20 cellular contexts compared by ENCODE assay signal in the genomic region with DNA sequence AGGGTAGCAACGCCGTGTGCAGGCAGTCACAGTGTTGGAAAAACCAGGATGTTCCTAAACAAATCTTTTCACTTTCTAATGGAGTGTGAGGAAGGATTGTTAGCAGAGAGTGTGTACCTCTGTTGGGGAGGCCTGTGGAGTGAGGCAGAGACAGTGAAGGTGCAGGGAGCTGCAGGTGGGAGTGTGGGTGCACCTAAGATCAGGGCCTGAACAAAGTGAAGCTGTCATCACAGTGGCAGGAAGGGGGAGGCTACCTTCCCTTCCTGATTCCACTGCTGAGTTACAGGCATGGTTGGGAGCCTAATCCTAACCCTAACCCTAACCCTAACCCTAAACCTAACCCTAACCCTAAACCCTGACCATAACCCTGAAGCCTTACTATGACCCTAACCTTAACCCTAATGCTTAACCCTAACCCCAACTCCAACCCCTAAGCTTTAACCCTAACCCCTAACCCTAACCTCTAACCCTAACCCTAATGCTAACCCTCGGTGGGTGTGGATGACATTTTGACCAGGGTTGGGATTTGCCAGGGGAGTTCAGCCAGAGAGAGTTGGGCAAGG.
A peak's percentile ranks its signal among the peaks of the same experiment; 100 is the strongest.
DNase-seq lines count a peak whose midpoint lies in the region; ATAC-seq and TF ChIP-seq lines count a peak whose summit lies in the region.
"Had no signal": no experiment of that assay in that cellular context is flagged by ENCODE, and none has a peak within 500 bp of the region (broad histone marks: within the 10 kb centered on the region; RNA-seq: fewer than 3 reads in every experiment).

No MANE protein-coding gene starts in this region.

- H3K27ac Mint-ChIP-seq in activated T-cell treated with anti-CD3 and anti-CD28 coated beads, Interleukin-2, amount 50 U/mL, for 24 hours: peak overlapping the region; percentile 12
- peak overlapping the region; percentile 95 for H3K27ac Mint-ChIP-seq in T-helper 17 cell
- H3K27ac Mint-ChIP-seq: memory B cell had no signal

- H3K27me3 ChIP-seq in effector memory CD4-positive, alpha-beta T cell (replicated peaks; ENCODE audit: control insufficient read depth, insufficient read depth, low read length, poor library complexity, severe bottlenecking): no peaks in the 10 kb centered on the region
- H3K27me3 ChIP-seq in thoracic aorta (replicated peaks; ENCODE audit: insufficient read depth) (no peaks in the 10 kb centered on the region), stomach (no peaks in the 10 kb centered on the region), hepatocyte (no peaks in the 10 kb centered on the region)

- H3K9me3 ChIP-seq in T-helper 17 cell (ENCODE audit: control insufficient read depth, low read length, poor library complexity, severe bottlenecking) (no peaks in the 10 kb centered on the region), thoracic aorta (no peaks in the 10 kb centered on the region), stomach (no peaks in the 10 kb centered on the region), hepatocyte (ENCODE audit: low read depth) (no peaks in the 10 kb centered on the region)
- no peaks in the 10 kb centered on the region for H3K9me3 ChIP-seq in effector memory CD4-positive, alpha-beta T cell (ENCODE audit: control insufficient read depth, low read length)

- 59 to 96% (median 94%) methylated on average over 3 of the region's 3 CpGs for WGBS in stomach, 5 donors
- 98% methylated on average over 3 of the region's 3 CpGs for WGBS in hepatocyte (ENCODE audit: low lambda C conversion rate, missing lambda C conversion rate)

- TF ChIP-seq POLR2A in stomach (IDR thresholded peaks at IDR 0.05): no peak

- no peak overlapping the region for H3K4me2 ChIP-seq in hepatocyte

- no peak for TF ChIP-seq EP300 in stomach (IDR thresholded peaks at IDR 0.05)

- peak overlapping the region; percentile 58 for H3K4me3 Mint-ChIP-seq in activated T-cell treated with anti-CD3 and anti-CD28 coated beads, Interleukin-2, amount 50 U/mL, for 24 hours
- no peak overlapping the region for H3K4me3 Mint-ChIP-seq in T-helper 17 cell
- H3K4me3 Mint-ChIP-seq: CD14-positive monocyte, memory B cell, nephron had no signal

- H4K20me1 ChIP-seq in hepatocyte (ENCODE audit: insufficient read depth, poor library complexity, severe bottlenecking): no peaks in the 10 kb centered on the region

- no peaks in the 10 kb centered on the region for H3K9me2 ChIP-seq in hepatocyte (replicated peaks; ENCODE audit: insufficient read depth)

- no peak for DNase-seq in activated T-cell treated with anti-CD3 and anti-CD28 coated beads, Interleukin-2, amount 50 U/mL, for 24 hours
- no peak for DNase-seq in activated T-cell treated with anti-CD3 and anti-CD28 coated beads, Interleukin-2, amount 50 U/mL, for 48 hours
- DNase-seq in T-helper 17 cell (no peak), thoracic aorta (ENCODE audit: low spot score) (no peak), stomach (no peak), hepatocyte (ENCODE audit: low spot score) (no peak)
- DNase-seq in effector memory CD4-positive, alpha-beta T cell: no peak
- DNase-seq: amygdala; DMS53; effector CD4-positive, alpha-beta T cell; islet precursor cell; NCI-H1417 treated with DMSO at 0.1 percent for 48 hours; NCI-H69; SHP77 treated with DMSO at 0.1 percent for 48 hours; stimulated activated CD4-positive, alpha-beta T cell treated with anti-CD3 and anti-CD28 coated beads, Interleukin-4, amount 100 ng/mL, for 4 hours; T1000 had no signal

- H3K4me3 ChIP-seq in effector memory CD4-positive, alpha-beta T cell (ENCODE audit: insufficient read depth, low read depth, low read length, poor library complexity, severe bottlenecking): no peak overlapping the region
- H3K4me3 ChIP-seq in thoracic aorta (no peak overlapping the region), stomach (no peak overlapping the region), hepatocyte (no peak overlapping the region)

- ATAC-seq in T-helper 17 cell (no peak), thoracic aorta (ENCODE audit: insufficient number of reproducible peaks, low FRiP score, low read depth) (no peak), GM21529 (IDR thresholded peaks at IDR 0.05; ENCODE audit: unreplicated experiment) (no peak)

- no peaks in the 10 kb centered on the region for H3K9me3 Mint-ChIP-seq in activated T-cell treated with anti-CD3 and anti-CD28 coated beads, Interleukin-2, amount 50 U/mL, for 24 hours
- H3K9me3 Mint-ChIP-seq: memory B cell had no signal

- H3K36me3 Mint-ChIP-seq in activated T-cell treated with anti-CD3 and anti-CD28 coated beads, Interleukin-2, amount 50 U/mL, for 24 hours (ENCODE audit: low read depth): peaks cover 4% of the 10 kb centered on the region
- no peaks in the 10 kb centered on the region for H3K36me3 Mint-ChIP-seq in T-helper 17 cell (ENCODE audit: low read depth)
- H3K36me3 Mint-ChIP-seq: CD14-positive monocyte, memory B cell had no signal

- peaks cover 29% of the 10 kb centered on the region for H3K4me1 ChIP-seq in effector memory CD4-positive, alpha-beta T cell (ENCODE audit: control insufficient read depth, insufficient read depth, low read length, poor library complexity, severe bottlenecking)
- peaks cover 7 to 37% of the 10 kb centered on the region in 2 donors for H3K4me1 ChIP-seq in thoracic aorta (ENCODE audit: control insufficient read depth in 1 of 2, low read depth in 2 of 2)
- peaks cover 0 to 18% (median 12%) of the 10 kb centered on the region in 4 donors for H3K4me1 ChIP-seq in stomach
- H3K4me1 ChIP-seq in hepatocyte (ENCODE audit: insufficient read depth): no peaks in the 10 kb centered on the region

- H3K4me1 Mint-ChIP-seq in activated T-cell treated with anti-CD3 and anti-CD28 coated beads, Interleukin-2, amount 50 U/mL, for 24 hours (ENCODE audit: low read depth): peaks cover 59% of the 10 kb centered on the region
- H3K4me1 Mint-ChIP-seq in T-helper 17 cell: peaks cover 47% of the 10 kb centered on the region
- H3K4me1 Mint-ChIP-seq: memory B cell had no signal

- H3K27ac ChIP-seq in effector memory CD4-positive, alpha-beta T cell (ENCODE audit: insufficient read depth, low read length, poor library complexity, severe bottlenecking): peak overlapping the region; percentile 60
- peak overlapping the region; percentile 53 to 71 for H3K27ac ChIP-seq in thoracic aorta
- H3K27ac ChIP-seq in stomach: no peak overlapping the region
- H3K27ac ChIP-seq in hepatocyte: no peak overlapping the region

- intact Hi-C loops in stomach (cut with DNase I; ENCODE audit: low total_unique reads): no loop called here

- TF ChIP-seq CTCF in thoracic aorta (IDR thresholded peaks at IDR 0.05): no peak
- no peak for TF ChIP-seq CTCF in stomach (IDR thresholded peaks at IDR 0.05)
- TF ChIP-seq CTCF in hepatocyte (IDR thresholded peaks at IDR 0.05; ENCODE audit: poor library complexity): no peak

- H2AFZ ChIP-seq in hepatocyte: no peak overlapping the region

- no peaks in the 10 kb centered on the region for H3K27me3 Mint-ChIP-seq in activated T-cell treated with anti-CD3 and anti-CD28 coated beads, Interleukin-2, amount 50 U/mL, for 24 hours
- no peaks in the 10 kb centered on the region for H3K27me3 Mint-ChIP-seq in T-helper 17 cell

- H3K79me2 ChIP-seq in hepatocyte: no peaks in the 10 kb centered on the region

- H3K36me3 ChIP-seq in effector memory CD4-positive, alpha-beta T cell (ENCODE audit: control insufficient read depth, insufficient read depth, low read length): no peaks in the 10 kb centered on the region
- no peaks in the 10 kb centered on the region for H3K36me3 ChIP-seq in thoracic aorta
- H3K36me3 ChIP-seq in stomach: no peaks in the 10 kb centered on the region
- no peaks in the 10 kb centered on the region for H3K36me3 ChIP-seq in hepatocyte (replicated peaks; ENCODE audit: insufficient read depth, low read depth)

Comparison
In these comparisons a context has a peak if more than half of its experiments do, and no peak if none do; other contexts are left out.
1. H3K27ac ChIP-seq: peak in effector memory CD4-positive, alpha-beta T cell (single experiment) and thoracic aorta (2 of 2); none in stomach (0 of 5) and hepatocyte (single experiment).